8 cellular contexts compared by ENCODE assay signal in the genomic region with DNA sequence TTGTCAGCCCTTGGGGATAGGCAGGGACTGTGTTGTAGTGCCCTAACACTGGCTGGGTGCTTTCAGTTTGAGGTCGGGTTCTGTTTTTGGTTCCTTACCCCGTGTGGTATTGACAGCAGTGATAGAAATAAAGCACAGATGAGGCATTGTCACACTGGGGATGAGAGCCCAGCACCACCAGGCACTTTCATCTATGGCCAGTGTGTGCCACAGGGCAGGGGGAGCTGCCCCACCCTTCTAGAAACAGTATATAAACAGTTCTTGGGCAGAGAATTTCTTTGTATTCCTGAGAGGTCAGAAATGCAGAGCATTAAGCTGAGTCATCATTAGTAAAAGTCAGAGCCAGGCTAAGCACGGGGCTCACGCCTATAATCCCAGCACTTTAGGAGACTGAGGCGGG. TPM values are rescaled to one million over a fixed set of nuclear protein-coding genes. Genes with fewer than 3 reads are reported as not detected.
A peak's percentile ranks its signal among the peaks of the same experiment; 100 is the strongest.
DNase-seq lines count a peak whose midpoint lies in the region; ATAC-seq and TF ChIP-seq lines count a peak whose summit lies in the region.

No MANE protein-coding gene starts in this region.

- peak overlapping the region in 1 of 6 donors; percentile 53 for H3K27ac Mint-ChIP-seq in immature natural killer cell

- intact Hi-C loops in ovary (cut with DNase I), result no loop called here

- H3K9me3 ChIP-seq in RWPE2 (ENCODE audit: severe bottlenecking) (no peaks in the 10 kb centered on the region), ovary (no peaks in the 10 kb centered on the region)

- no peaks in the 10 kb centered on the region for H3K4me1 Mint-ChIP-seq in immature natural killer cell

- H3K4me3 ChIP-seq in RWPE2 (ENCODE audit: severe bottlenecking), result no peak overlapping the region
- peak overlapping the region; percentile 46 for H3K4me3 ChIP-seq in fibroblast of villous mesenchyme (ENCODE audit: low read depth, low read length)
- peak overlapping the region; percentile 22 for H3K4me3 ChIP-seq in ovary

- no peaks in the 10 kb centered on the region for H3K9me3 Mint-ChIP-seq in immature natural killer cell

- TF ChIP-seq POLR2A in ovary (IDR thresholded peaks at IDR 0.05), result no peak

- peaks cover 33 to 71% (median 50%) of the 10 kb centered on the region in 3 donors for H3K36me3 Mint-ChIP-seq in immature natural killer cell

- peak overlapping the region; percentile 51 for H3K27ac ChIP-seq in RWPE2 (ENCODE audit: poor library complexity, severe bottlenecking)
- H3K27ac ChIP-seq in ovary, result peak overlapping the region; percentile 76 to 94

- no peak overlapping the region for H3K4me3 Mint-ChIP-seq in immature natural killer cell

- ATAC-seq in RWPE2 (ENCODE audit: low read depth), result peak; percentile 67

- WGBS in ovary, 3 donors, result 9 to 19% (median 15%) methylated on average over 5 of the region's 5 CpGs

- TF ChIP-seq CTCF in RWPE2 (IDR thresholded peaks at IDR 0.05; ENCODE audit: poor library complexity, severe bottlenecking) (no peak), fibroblast of villous mesenchyme (IDR thresholded peaks at IDR 0.05; ENCODE audit: insufficient read depth, low read depth, low read length) (no peak), ovary (IDR thresholded peaks at IDR 0.05) (no peak)

- H3K27me3 Mint-ChIP-seq in immature natural killer cell (ENCODE audit: low read depth in 3 of 3), result peaks cover 0 to 2% (median 0%) of the 10 kb centered on the region in 3 donors

- H3K36me3 ChIP-seq in RWPE2 (ENCODE audit: low read depth) (peaks cover 90% of the 10 kb centered on the region), ovary (no peaks in the 10 kb centered on the region)

- DNase-seq in Ammon's horn (ENCODE audit: low spot score) (peak; percentile 96), RWPE2 (ENCODE audit: low spot score) (no peak), fibroblast of villous mesenchyme (ENCODE audit: low read depth) (peak; percentile 90), ovary (peak in 2 of 5 donors; percentile 40 to 47), LoVo (ENCODE audit: low spot score) (no peak), immature natural killer cell (no peak)
- no peak for DNase-seq in stimulated activated naive CD4-positive, alpha-beta T cell treated with Interleukin-2 at 50 U/mL for 16 hours (lab: John Stamatoyannopoulos, UW)
- no peak for DNase-seq in activated T-cell treated with anti-CD3 and anti-CD28 coated beads, Interleukin-2, amount 50 U/mL, for 1 hour

- H3K4me1 ChIP-seq in RWPE2 (ENCODE audit: insufficient read depth, poor library complexity, severe bottlenecking) (peaks cover 14% of the 10 kb centered on the region), ovary (ENCODE audit: insufficient read depth) (peaks cover 36% of the 10 kb centered on the region)

- H3K27me3 ChIP-seq in RWPE2 (ENCODE audit: insufficient read depth, poor library complexity, severe bottlenecking) (no peaks in the 10 kb centered on the region), ovary (no peaks in the 10 kb centered on the region)

- no peak for TF ChIP-seq EP300 in ovary (IDR thresholded peaks at IDR 0.05)

RNA-seq across cellular contexts. Expression of a gene that starts 23.1 kb away (rescaled TPM):
- total RNA-seq in fibroblast of villous mesenchyme, result 21.3 and 32.8 TPM in 2 replicates
- 10 to 100 TPM; 13.7 to 46.9 (median 20.1) TPM for total RNA-seq in ovary
- 1 to 10 TPM in 1 of 2 donors, under 1 TPM in 1; 0.48 to 8.0 TPM for polyA plus RNA-seq in ovary
- polyA plus RNA-seq in immature natural killer cell, result not detected

RNA-seq across cellular contexts. Expression of a gene that starts 29.9 kb away (rescaled TPM):
- 7.1 and 12.1 TPM in 2 replicates for total RNA-seq in fibroblast of villous mesenchyme
- total RNA-seq in ovary, result 10 to 100 TPM in 3 of 7 donors, 1 to 10 TPM in 4; 4.5 to 10.4 (median 8.6) TPM
- 10 to 100 TPM in 1 of 2 donors, 1 to 10 TPM in 1; 8.6 to 13.3 TPM for polyA plus RNA-seq in ovary
- polyA plus RNA-seq in immature natural killer cell, result 10 to 100 TPM; 10.1 to 11.8 (median 11.8) TPM

RNA-seq across cellular contexts. Expression of a gene that starts 42.0 kb away (rescaled TPM):
- total RNA-seq in fibroblast of villous mesenchyme (47.0 and 60.9 TPM in 2 replicates), ovary (10 to 100 TPM; 49.7 to 99.1 (median 85.4) TPM)
- polyA plus RNA-seq in ovary (10 to 100 TPM; 52.0 to 78.4 TPM), immature natural killer cell (10 to 100 TPM; 44.9 to 63.5 (median 53.9) TPM)

Comparison
In these comparisons a context has a peak if more than half of its experiments do, and no peak if none do; other contexts are left out.
1. DNase-seq: peak in Ammon's horn (single experiment) and fibroblast of villous mesenchyme (single experiment); none in RWPE2 (single experiment), stimulated activated naive CD4-positive, alpha-beta T cell treated with Interleukin-2 at 50 U/mL for 16 hours (single experiment), LoVo (single experiment), immature natural killer cell (0 of 3) and activated T-cell treated with anti-CD3 and anti-CD28 coated beads, Interleukin-2, amount 50 U/mL, for 1 hour (single experiment).